Comparison of ENCODE assay signal across 9 cellular contexts in genomic region chrX:13472975-13473665, GRCh38.
DNase-seq lines count a peak whose midpoint lies in the region; ATAC-seq and TF ChIP-seq lines count a peak whose summit lies in the region.
"Had no signal": no experiment of that assay in that cellular context is flagged by ENCODE, and none has a peak within 500 bp of the region (broad histone marks: within the 10 kb centered on the region; RNA-seq: fewer than 3 reads in every experiment).

No MANE protein-coding gene starts in this region.

- TF ChIP-seq EP300 in stomach (IDR thresholded peaks at IDR 0.05), result no peak

- no peak for TF ChIP-seq POLR2A in Peyer's patch (IDR thresholded peaks at IDR 0.05)
- TF ChIP-seq POLR2A in stomach (IDR thresholded peaks at IDR 0.05), result no peak

- H3K36me3 ChIP-seq in Peyer's patch, result no peaks in the 10 kb centered on the region
- H3K36me3 ChIP-seq in stomach, result no peaks in the 10 kb centered on the region
- H3K36me3 ChIP-seq: cardiac muscle cell had no signal

- no peaks in the 10 kb centered on the region for H3K4me1 ChIP-seq in Peyer's patch
- peaks cover 0 to 20% (median 6%) of the 10 kb centered on the region in 4 donors for H3K4me1 ChIP-seq in stomach

- WGBS in stomach, 5 donors, result 29 to 48% (median 29%) methylated on average over 9 of the region's 9 CpGs

- in situ Hi-C loops in ACHN (cut with HindIII; ENCODE audit: low pct_ligation_motif_present, low pct_unique_long_range_greater_than_20kb, low sequenced_read_pairs), result no loop called here

- no peak for TF ChIP-seq CTCF in Peyer's patch (IDR thresholded peaks at IDR 0.05)
- no peak for TF ChIP-seq CTCF in fibroblast of the aortic adventitia (IDR thresholded peaks at IDR 0.05; ENCODE audit: insufficient read depth, low read length)
- no peak for TF ChIP-seq CTCF in stomach (IDR thresholded peaks at IDR 0.05)

- ATAC-seq in GM19023 (IDR thresholded peaks at IDR 0.05; ENCODE audit: unreplicated experiment), result peak; percentile 10

- H3K4me3 ChIP-seq in Peyer's patch (no peak overlapping the region), fibroblast of the aortic adventitia (ENCODE audit: low read depth, low read length) (no peak overlapping the region), stomach (no peak overlapping the region)
- H3K4me3 ChIP-seq: cardiac muscle cell had no signal

- no peaks in the 10 kb centered on the region for H3K27me3 ChIP-seq in Peyer's patch
- H3K27me3 ChIP-seq in stomach, result no peaks in the 10 kb centered on the region
- H3K27me3 ChIP-seq: cardiac muscle cell had no signal

- no peak for DNase-seq in Peyer's patch
- peak; percentile 32 for DNase-seq in fibroblast of the aortic adventitia (ENCODE audit: low read depth)
- DNase-seq in stomach, result no peak
- DNase-seq in SIG-M5 (lab: John Stamatoyannopoulos, UW), result no peak
- DNase-seq in NCI-H187 treated with DMSO at 0.1 percent for 48 hours (lab: John Stamatoyannopoulos, UW), result no peak
- DNase-seq in ACHN, result no peak
- DNase-seq: SHP77 had no signal

- no peaks in the 10 kb centered on the region for H3K9me3 ChIP-seq in Peyer's patch
- H3K9me3 ChIP-seq in stomach, result no peaks in the 10 kb centered on the region

- H3K27ac ChIP-seq in Peyer's patch (peak overlapping the region in 3 of 4 donors; percentile 67 to 77 (median 74)), stomach (peak overlapping the region in 4 of 5 donors; percentile 59 to 66 (median 64))
- H3K27ac ChIP-seq: cardiac muscle cell had no signal

- intact Hi-C loops in stomach (cut with DNase I; ENCODE audit: low total_unique reads), result no loop called here
